ENCODE assay signal across 24 cellular contexts in the genomic region with DNA sequence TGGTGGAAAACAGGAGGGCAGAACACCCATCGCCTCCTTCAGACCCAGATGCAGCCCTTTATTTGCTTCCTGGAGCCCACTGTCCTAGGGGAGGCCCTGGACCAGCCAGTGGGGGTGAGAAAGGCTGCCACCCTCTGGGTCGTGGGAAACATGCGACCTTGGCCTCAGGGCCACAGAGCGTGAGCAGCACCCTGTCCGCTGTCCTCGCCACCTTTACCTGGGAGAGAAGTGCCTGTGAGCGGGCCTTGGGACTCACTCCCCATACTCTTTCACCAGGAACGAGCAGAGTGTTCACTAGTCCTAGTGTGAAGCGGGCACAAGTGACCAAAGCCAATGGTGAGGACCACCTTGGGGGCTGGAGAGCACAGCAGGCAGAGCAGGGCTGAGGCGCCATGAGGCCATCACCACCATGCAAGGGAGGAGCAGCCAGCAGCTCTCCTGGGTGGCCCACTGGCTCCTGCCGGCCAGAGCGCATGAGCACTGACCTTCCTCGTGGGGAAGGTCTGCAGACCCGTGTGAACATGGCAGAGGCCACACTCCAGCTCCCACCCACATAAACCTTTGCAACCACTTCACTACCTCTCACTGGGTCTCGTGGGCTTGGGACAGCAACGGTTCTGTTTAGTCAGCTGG. TPM values are rescaled to one million over a fixed set of nuclear protein-coding genes. Genes with fewer than 3 reads are reported as not detected.
DNase-seq lines count a peak whose midpoint lies in the region; ATAC-seq, FAIRE-seq and TF ChIP-seq lines count a peak whose summit lies in the region.
"Had no signal": no experiment of that assay in that cellular context is flagged by ENCODE, and none has a peak within 500 bp of the region (broad histone marks: within the 10 kb centered on the region; RNA-seq: fewer than 3 reads in every experiment).

No MANE protein-coding gene starts in this region.

- H3K4ac ChIP-seq in H1 (replicated peaks; ENCODE audit: insufficient read length, low read depth, low read length) (no peak overlapping the region), mesendoderm (ENCODE audit: low read depth, low read length) (no peak overlapping the region)

- H2BK120ac ChIP-seq in H1 (replicated peaks; ENCODE audit: low read depth, low read length), result no peak overlapping the region
- no peak overlapping the region for H2BK120ac ChIP-seq in mesendoderm (ENCODE audit: low read depth, low read length)

- H2BK5ac ChIP-seq in H1 (ENCODE audit: low read depth, low read length) (no peak overlapping the region; the same call in 1 of the 2 replicates), mesendoderm (ENCODE audit: low read length) (no peak overlapping the region)

- H3K27ac Mint-ChIP-seq in CD14-positive monocyte, result peak overlapping the region in 5 of 7 donors; percentile 12 to 85 (median 72)
- H3K27ac Mint-ChIP-seq: CD4-positive, alpha-beta T cell had no signal

- DNase-seq in CD14-positive monocyte (ENCODE audit: low spot score), result no peak
- peak; percentile 35 for DNase-seq in H7
- DNase-seq in H1 (ENCODE audit: low read depth in 1 of 2, low spot score in 2 of 2), result no peak
- DNase-seq in osteoblast (ENCODE audit: insufficient read length, low spot score, missing footprints), result peak; percentile 17
- DNase-seq in mesendoderm, result no peak
- DNase-seq in heart right ventricle, result no peak
- DNase-seq: Calu3; CD4-positive, alpha-beta T cell; DMS153; GOT3; NCI-H1417; NCI-H1694 treated with DMSO at 0.1 percent for 48 hours; NCI-H2081 treated with DMSO at 0.1 percent for 48 hours; NCI-H2171 treated with DMSO at 0.1 percent for 48 hours; NCI-H526; Peyer's patch; SJCRH30 had no signal

- H4K20me1 ChIP-seq in H1 (replicated peaks in 1 of 2; ENCODE audit: control insufficient read depth in 1 of 2, insufficient read depth in 2 of 2, low read length in 2 of 2), result peaks cover 4 to 25% of the 10 kb centered on the region in 2 experiments
- peaks cover 46% of the 10 kb centered on the region for H4K20me1 ChIP-seq in osteoblast (ENCODE audit: insufficient read depth, low read length)

- H3K27me3 ChIP-seq in H7 (ENCODE audit: control insufficient read depth, insufficient read depth, low read length), result no peaks in the 10 kb centered on the region
- H3K27me3 ChIP-seq in H1 (replicated peaks in 1 of 4; ENCODE audit: control insufficient read depth in 3 of 4, extremely low read depth in 1 of 4, insufficient read depth in 3 of 4, low read length in 3 of 4), result no peaks in the 10 kb centered on the region
- H3K27me3 ChIP-seq in osteoblast (ENCODE audit: insufficient read depth, low read length), result no peaks in the 10 kb centered on the region
- no peaks in the 10 kb centered on the region for H3K27me3 ChIP-seq in mesendoderm (ENCODE audit: insufficient read depth, low read length, poor library complexity)
- no peaks in the 10 kb centered on the region for H3K27me3 ChIP-seq in heart right ventricle
- H3K27me3 ChIP-seq: MG63, Peyer's patch, SJCRH30 had no signal

- no peaks in the 10 kb centered on the region for H3K9me3 ChIP-seq in H1 (ENCODE audit: insufficient read depth in 2 of 2, low read depth in 1 of 2, low read length in 1 of 2)
- H3K9me3 ChIP-seq in osteoblast (ENCODE audit: low read depth, low read length), result no peaks in the 10 kb centered on the region
- no peaks in the 10 kb centered on the region for H3K9me3 ChIP-seq in heart right ventricle
- H3K9me3 ChIP-seq: MG63, Peyer's patch, SJCRH30 had no signal

- intact Hi-C loops in CD14-positive monocyte (cut with micrococcal nuclease), result no loop called here
- intact Hi-C loops in heart right ventricle (cut with DNase I), result loop anchor here in 1 of 10 donors (10.0 kb wide), 1 partner anchor 61 kb away; no protein-coding TSS in a partner anchor

- peaks cover 0 to 18% of the 10 kb centered on the region in 2 experiments; a peak in 1 of 4 replicates for H3K79me2 ChIP-seq in H1 (ENCODE audit: control insufficient read depth in 1 of 2, insufficient read depth in 2 of 2, low read length in 2 of 2)
- peaks cover 73% of the 10 kb centered on the region for H3K79me2 ChIP-seq in osteoblast (ENCODE audit: insufficient read depth, low read length)
- H3K79me2 ChIP-seq in mesendoderm (ENCODE audit: control insufficient read depth, insufficient read depth, low read length), result peaks cover 7% of the 10 kb centered on the region

- no peak overlapping the region for H2BK20ac ChIP-seq in H1 (ENCODE audit: low read length)

- H3K79me1 ChIP-seq in H1 (ENCODE audit: low read depth, low read length), result peaks cover 11% of the 10 kb centered on the region
- peaks cover 13% of the 10 kb centered on the region for H3K79me1 ChIP-seq in mesendoderm (ENCODE audit: low read length)

- H2AFZ ChIP-seq in H1 (ENCODE audit: low read length) (no peak overlapping the region), osteoblast (ENCODE audit: low read length) (no peak overlapping the region)

- H3K4me3 Mint-ChIP-seq in CD14-positive monocyte, result peak overlapping the region in 1 of 2 donors; percentile 1
- H3K4me3 Mint-ChIP-seq: CD4-positive, alpha-beta T cell had no signal

- POLR2A ChIA-PET in H1 (lab: Charles Lee; ENCODE audit: partially characterized antibody), result interaction anchor here (1.0 to 8.8 kb wide), 6 partner anchors 9 to 51 kb away, joined by 3 to 52 read pairs (median 4); a partner anchor contains a TSS

- H4K8ac ChIP-seq in H1 (ENCODE audit: extremely low read depth, insufficient read depth, low read length) (no peak overlapping the region), mesendoderm (ENCODE audit: low read depth, low read length) (no peak overlapping the region)

- no peak overlapping the region for H3K4me2 ChIP-seq in H1 (ENCODE audit: insufficient read depth in 1 of 2, low read depth in 2 of 2, low read length in 2 of 2)
- H3K4me2 ChIP-seq in osteoblast (ENCODE audit: insufficient read depth, low read length), result no peak overlapping the region
- no peak overlapping the region for H3K4me2 ChIP-seq in mesendoderm (ENCODE audit: low read length)

- H3K56ac ChIP-seq in H1 (replicated peaks; ENCODE audit: insufficient read length, low read depth, low read length), result no peak overlapping the region
- H3K56ac ChIP-seq in mesendoderm (ENCODE audit: low read length), result no peak overlapping the region

- H4K91ac ChIP-seq in H1 (replicated peaks; ENCODE audit: insufficient read length, low read length), result no peak overlapping the region

- no peak for FAIRE-seq in H1 (lab: Jason Lieb, UNC)
- FAIRE-seq: GM12892 had no signal

- TF ChIP-seq CTCF in CD14-positive monocyte (IDR thresholded peaks at IDR 0.05), result no peak
- TF ChIP-seq CTCF in H1 (IDR thresholded peaks at IDR 0.05; ENCODE audit: control extremely low read depth in 1 of 3, insufficient read depth in 1 of 3, low read depth in 1 of 3, low read length in 3 of 3), result no peak
- no peak for TF ChIP-seq CTCF in osteoblast (IDR thresholded peaks at IDR 0.05; ENCODE audit: extremely low read depth, low read depth, low read length)
- no peak for TF ChIP-seq CTCF in heart right ventricle (IDR thresholded peaks at IDR 0.05)

- no peaks in the 10 kb centered on the region for H3K9me3 Mint-ChIP-seq in CD14-positive monocyte
- H3K9me3 Mint-ChIP-seq: CD4-positive, alpha-beta T cell had no signal

- no peaks in the 10 kb centered on the region for H3K23me2 ChIP-seq in H1 (ENCODE audit: low read depth, low read length)

- CTCF ChIA-PET in H1 (lab: Charles Lee; ENCODE audit: partially characterized antibody), result interaction anchor here (1.0 to 4.6 kb wide), 7 partner anchors 8 to 106 kb away, joined by 4 to 58 read pairs (median 4); a partner anchor contains a TSS

- H3K23ac ChIP-seq in H1 (ENCODE audit: insufficient read length), result no peak overlapping the region
- no peak overlapping the region for H3K23ac ChIP-seq in mesendoderm (ENCODE audit: low read length)

- ATAC-seq in HG02642 (IDR thresholded peaks at IDR 0.05; ENCODE audit: poor library complexity, unreplicated experiment) (no peak), heart right ventricle (no peak)

- TF ChIP-seq POLR2A in H1 (IDR thresholded peaks at IDR 0.05; ENCODE audit: control extremely low read depth in 1 of 2, low read depth in 2 of 2, low read length in 2 of 2), result no peak; a peak in 1 of 3 replicates

- H3K4me3 ChIP-seq in H7 (ENCODE audit: insufficient read depth, low read depth, low read length) (no peak overlapping the region), H1 (ENCODE audit: extremely low read depth in 1 of 4, insufficient read depth in 2 of 4, low read depth in 3 of 4, low read length in 4 of 4) (no peak overlapping the region), osteoblast (ENCODE audit: insufficient read depth, low read length) (no peak overlapping the region), mesendoderm (ENCODE audit: low read length) (no peak overlapping the region), heart right ventricle (no peak overlapping the region)
- H3K4me3 ChIP-seq: MG63, Peyer's patch, SJCRH30 had no signal

- H2AK5ac ChIP-seq in H1 (ENCODE audit: low read depth, low read length) (no peak overlapping the region), mesendoderm (ENCODE audit: low read length) (no peak overlapping the region)

- H2BK12ac ChIP-seq in H1 (ENCODE audit: low read depth, low read length), result no peak overlapping the region

- H4K5ac ChIP-seq in H1 (ENCODE audit: insufficient read length, low read depth, low read length) (no peak overlapping the region), mesendoderm (ENCODE audit: low read length) (no peak overlapping the region)

- H3K36me3 Mint-ChIP-seq in CD14-positive monocyte, result peaks cover 75 to 91% of the 10 kb centered on the region in 2 donors

- 94% methylated on average over 16 of the region's 16 CpGs; no CpG with 5 or more reads in 1 of the 2 experiments for WGBS in H1 (ENCODE audit: extremely low coverage in 1 of 2, insufficient coverage in 1 of 2, insufficient read length in 1 of 2, insufficient replicate concordance in 2 of 2, low coverage in 1 of 2, low lambda C conversion rate in 2 of 2, missing lambda C conversion rate in 1 of 2), 2 experiments
- no CpG with 5 or more reads among the region's 16 CpGs for WGBS in mesendoderm (ENCODE audit: extremely low coverage, insufficient coverage, low lambda C conversion rate)
- WGBS in heart right ventricle, 2 donors, result 93 to 94% methylated on average over 16 of the region's 16 CpGs

- no peak for TF ChIP-seq EP300 in H1 (IDR thresholded peaks at IDR 0.05; ENCODE audit: borderline replicate concordance in 1 of 2, low read depth in 2 of 2, low read length in 2 of 2)

- H3K27ac ChIP-seq in H1 (ENCODE audit: low read depth, low read length) (no peak overlapping the region), osteoblast (ENCODE audit: low read depth, low read length) (no peak overlapping the region), mesendoderm (ENCODE audit: low read depth, low read length) (no peak overlapping the region), heart right ventricle (no peak overlapping the region)
- H3K27ac ChIP-seq: Peyer's patch, SJCRH30 had no signal

- H3K27me3 Mint-ChIP-seq in CD14-positive monocyte (ENCODE audit: low read depth in 3 of 3), result no peaks in the 10 kb centered on the region
- H3K27me3 Mint-ChIP-seq: CD4-positive, alpha-beta T cell had no signal

- H3K36me3 ChIP-seq in H7 (replicated peaks; ENCODE audit: control insufficient read depth, insufficient read depth, low read length) (peaks cover 14% of the 10 kb centered on the region), H1 (ENCODE audit: control insufficient read depth in 2 of 4, insufficient read depth in 4 of 4, low read length in 3 of 4) (peaks cover 15 to 35% (median 24%) of the 10 kb centered on the region in 4 experiments), osteoblast (ENCODE audit: insufficient read depth, low read length) (peaks cover 40% of the 10 kb centered on the region), mesendoderm (ENCODE audit: control insufficient read depth, insufficient read depth, low read length) (peaks cover 3% of the 10 kb centered on the region), heart right ventricle (peaks cover 0 to 97% (median 37%) of the 10 kb centered on the region in 9 donors)
- H3K36me3 ChIP-seq: MG63 had no signal

- peaks cover 0 to 2% (median 0%) of the 10 kb centered on the region in 4 experiments; a peak in 1 of 7 replicates for H3K4me1 ChIP-seq in H1 (replicated peaks in 1 of 4; ENCODE audit: control insufficient read depth in 3 of 4, insufficient read depth in 4 of 4, low read length in 3 of 4)
- H3K4me1 ChIP-seq in osteoblast (ENCODE audit: insufficient read depth, low read length), result peaks cover 2% of the 10 kb centered on the region
- H3K4me1 ChIP-seq in mesendoderm (ENCODE audit: control insufficient read depth, low read depth, low read length), result no peaks in the 10 kb centered on the region
- H3K4me1 ChIP-seq in heart right ventricle, result peaks cover 11 to 29% (median 22%) of the 10 kb centered on the region in 9 donors
- H3K4me1 ChIP-seq: SJCRH30 had no signal

- H3K9ac ChIP-seq in H1 (replicated peaks in 1 of 4; ENCODE audit: extremely low read depth in 1 of 4, low read depth in 3 of 4, low read length in 3 of 4) (peak overlapping the region in 1 of 4 experiments; percentile 13; a peak in 1 of 7 replicates), mesendoderm (ENCODE audit: low read length) (no peak overlapping the region)

- no peak overlapping the region for H2BK15ac ChIP-seq in H1 (ENCODE audit: low read length)
- no peak overlapping the region for H2BK15ac ChIP-seq in mesendoderm (replicated peaks; ENCODE audit: low read depth)

- no peak overlapping the region for H3K14ac ChIP-seq in H1 (ENCODE audit: insufficient read length)

- H3K18ac ChIP-seq in H1 (ENCODE audit: extremely low read depth, low read length) (no peak overlapping the region), mesendoderm (ENCODE audit: low read length) (no peak overlapping the region)

- TF ChIP-seq RAD21 in H1 (IDR thresholded peaks at IDR 0.05 in 1 of 2, conservative IDR thresholded peaks at IDR 0.05 in 1 of 2; ENCODE audit: low read depth in 2 of 2, low read length in 2 of 2), result no peak

- H3K4me1 Mint-ChIP-seq in CD14-positive monocyte, result peaks cover 50% of the 10 kb centered on the region

RNA-seq across cellular contexts. Expression of a gene that starts 8.5 kb away (rescaled TPM):
- 1 to 10 TPM; 2.4 to 5.3 TPM for polyA plus RNA-seq in CD14-positive monocyte
- total RNA-seq in H7 (2014; rRNA removed; shearing (Covaris generic)), result 13.1 and 14.4 TPM in 2 replicates
- total RNA-seq in H1 (2021; fragmentation: NEBNext Ultra II Directional; extraction: Animal tissue kit (Norgen Biotek cat#: 25700)), result 18.5 and 19.0 TPM in 2 replicates
- 6.9 and 8.9 TPM in 2 replicates for polyA plus RNA-seq in H1 (2011; rRNA removed)
- 7.6 TPM for polyA plus RNA-seq in H1 (2011; cell fraction: cytosol; rRNA removed)
- polyA plus RNA-seq in H1 (2011; cell fraction: nucleus; rRNA removed), result 10.9 TPM
- 9.6 to 12.8 TPM (median 12.4 TPM) in 4 replicates for polyA plus RNA-seq in H1 (2012, experiment 1 of 2)
- polyA plus RNA-seq in H1 (2012, experiment 2 of 2), result 4.8 TPM
- 8.2 TPM for polyA plus RNA-seq in H1 (2013, experiment 1 of 2)
- polyA plus RNA-seq in H1 (2013, experiment 2 of 2), result 7.7 TPM
- polyA minus RNA-seq in H1 (2011; rRNA and poly(A)+ RNA removed), result 23.2 and 26.9 TPM in 2 replicates
- polyA minus RNA-seq in H1 (2011; cell fraction: cytosol; rRNA and poly(A)+ RNA removed), result 11.1 TPM
- 14.6 TPM for polyA minus RNA-seq in H1 (2011; cell fraction: nucleus; rRNA and poly(A)+ RNA removed)
- 22.1 TPM in 2 replicates for total RNA-seq in osteoblast
- polyA plus RNA-seq in mesendoderm (2013, experiment 1 of 2), result 9.8 TPM
- 9.7 TPM for polyA plus RNA-seq in mesendoderm (2013, experiment 2 of 2)
- total RNA-seq in heart right ventricle, result 10 to 100 TPM in 9 of 10 donors, 1 to 10 TPM in 1; 9.5 to 15.7 (median 12.0) TPM
- polyA plus RNA-seq in heart right ventricle, result 1 to 10 TPM; 2.1 to 2.4 TPM

RNA-seq across cellular contexts. Expression of a gene that starts 8.8 kb away (rescaled TPM):
- polyA plus RNA-seq in CD14-positive monocyte (10 to 100 TPM; 15.2 to 22.3 TPM), H1 (2011; rRNA removed) (21.5 and 23.4 TPM in 2 replicates), heart right ventricle (10 to 100 TPM in 1 of 2 donors, 1 to 10 TPM in 1; 8.5 to 10.8 TPM)
- 36.7 and 48.0 TPM in 2 replicates for total RNA-seq in H7 (2014; rRNA removed; shearing (Covaris generic))
- total RNA-seq in H1 (2021; fragmentation: NEBNext Ultra II Directional; extraction: Animal tissue kit (Norgen Biotek cat#: 25700)), result 46.2 and 54.3 TPM in 2 replicates
- 24.9 TPM for polyA plus RNA-seq in H1 (2011; cell fraction: cytosol; rRNA removed)
- polyA plus RNA-seq in H1 (2011; cell fraction: nucleus; rRNA removed), result 40.5 TPM
- polyA plus RNA-seq in H1 (2012, experiment 1 of 2), result 36.7 to 39.0 TPM (median 38.6 TPM) in 4 replicates
- 27.9 TPM for polyA plus RNA-seq in H1 (2012, experiment 2 of 2)
- 24.5 TPM for polyA plus RNA-seq in H1 (2013, experiment 1 of 2)
- 22.6 TPM for polyA plus RNA-seq in H1 (2013, experiment 2 of 2)
- polyA minus RNA-seq in H1 (2011; rRNA and poly(A)+ RNA removed), result 72.0 and 81.1 TPM in 2 replicates
- 26.3 TPM for polyA minus RNA-seq in H1 (2011; cell fraction: cytosol; rRNA and poly(A)+ RNA removed)
- 55.5 TPM for polyA minus RNA-seq in H1 (2011; cell fraction: nucleus; rRNA and poly(A)+ RNA removed)
- total RNA-seq in osteoblast (36.2 and 39.5 TPM in 2 replicates), heart right ventricle (10 to 100 TPM in 9 of 10 donors, 1 to 10 TPM in 1; 8.2 to 15.6 (median 13.2) TPM)
- polyA plus RNA-seq in mesendoderm (2013, experiment 1 of 2), result 24.2 TPM
- polyA plus RNA-seq in mesendoderm (2013, experiment 2 of 2), result 25.3 TPM

RNA-seq across cellular contexts. Expression of a gene that starts 39.7 kb away (rescaled TPM):
- polyA plus RNA-seq in CD14-positive monocyte (10 to 100 TPM; 16.6 to 17.9 TPM), H1 (2011; rRNA removed) (30.7 and 31.9 TPM in 2 replicates), heart right ventricle (1 to 10 TPM; 7.3 to 8.4 TPM)
- 76.3 and 85.7 TPM in 2 replicates for total RNA-seq in H7 (2014; rRNA removed; shearing (Covaris generic))
- 38.0 and 39.3 TPM in 2 replicates for total RNA-seq in H1 (2021; fragmentation: NEBNext Ultra II Directional; extraction: Animal tissue kit (Norgen Biotek cat#: 25700))
- polyA plus RNA-seq in H1 (2011; cell fraction: cytosol; rRNA removed), result 34.5 TPM
- 52.6 TPM for polyA plus RNA-seq in H1 (2011; cell fraction: nucleus; rRNA removed)
- polyA plus RNA-seq in H1 (2012, experiment 1 of 2), result 32.8 to 39.7 TPM (median 36.5 TPM) in 4 replicates
- 30.7 TPM for polyA plus RNA-seq in H1 (2012, experiment 2 of 2)
- 27.3 TPM for polyA plus RNA-seq in H1 (2013, experiment 1 of 2)
- polyA plus RNA-seq in H1 (2013, experiment 2 of 2), result 24.1 TPM
- 36.3 and 41.1 TPM in 2 replicates for polyA minus RNA-seq in H1 (2011; rRNA and poly(A)+ RNA removed)
- 19.5 TPM for polyA minus RNA-seq in H1 (2011; cell fraction: cytosol; rRNA and poly(A)+ RNA removed)
- 37.4 TPM for polyA minus RNA-seq in H1 (2011; cell fraction: nucleus; rRNA and poly(A)+ RNA removed)
- total RNA-seq in osteoblast (19.5 and 26.5 TPM in 2 replicates), heart right ventricle (10 to 100 TPM in 1 of 10 donors, 1 to 10 TPM in 9; 2.7 to 11.6 (median 4.9) TPM)
- polyA plus RNA-seq in mesendoderm (2013, experiment 1 of 2), result 46.2 TPM
- polyA plus RNA-seq in mesendoderm (2013, experiment 2 of 2), result 46.2 TPM

RNA-seq across cellular contexts. Expression of a gene that starts 54.0 kb away (rescaled TPM):
- polyA plus RNA-seq in CD14-positive monocyte (not detected), H1 (2011; rRNA removed) (0.06 and 0.13 TPM in 2 replicates), heart right ventricle (under 1 TPM in 1 of 2 donors, not detected in 1; 0.03 TPM)
- total RNA-seq in H7 (2014; rRNA removed; shearing (Covaris generic)), result not detected in 2 replicates
- not detected in 2 replicates for total RNA-seq in H1 (2021; fragmentation: NEBNext Ultra II Directional; extraction: Animal tissue kit (Norgen Biotek cat#: 25700))
- polyA plus RNA-seq in H1 (2011; cell fraction: cytosol; rRNA removed), result 0.22 TPM
- polyA plus RNA-seq in H1 (2011; cell fraction: nucleus; rRNA removed), result 0.29 TPM
- not detected in 4 replicates for polyA plus RNA-seq in H1 (2012, experiment 1 of 2)
- not detected for polyA plus RNA-seq in H1 (2012, experiment 2 of 2)
- not detected for polyA plus RNA-seq in H1 (2013, experiment 1 of 2)
- polyA plus RNA-seq in H1 (2013, experiment 2 of 2), result 0.09 TPM
- 0.69 TPM in 1 of 2 replicates, not detected in the other for polyA minus RNA-seq in H1 (2011; rRNA and poly(A)+ RNA removed)
- polyA minus RNA-seq in H1 (2011; cell fraction: cytosol; rRNA and poly(A)+ RNA removed), result not detected
- polyA minus RNA-seq in H1 (2011; cell fraction: nucleus; rRNA and poly(A)+ RNA removed), result not detected
- total RNA-seq in osteoblast (not detected in 2 replicates), heart right ventricle (not detected)
- polyA plus RNA-seq in mesendoderm (2013, experiment 1 of 2), result 0.28 TPM
- polyA plus RNA-seq in mesendoderm (2013, experiment 2 of 2), result 0.28 TPM
- total RNA-seq: CD4-positive, alpha-beta T cell; G401; LHCN-M2; OCI-LY7; SJCRH30 had no signal
- polyA plus RNA-seq: BJ had no signal

Comparison
In these comparisons a context has a peak if more than half of its experiments do, and no peak if none do; other contexts are left out.
1. DNase-seq: peak in H7 (single experiment) and osteoblast (single experiment); none in CD14-positive monocyte (single experiment), H1 (0 of 2), mesendoderm (single experiment) and heart right ventricle (0 of 2).